In the genomic region with DNA sequence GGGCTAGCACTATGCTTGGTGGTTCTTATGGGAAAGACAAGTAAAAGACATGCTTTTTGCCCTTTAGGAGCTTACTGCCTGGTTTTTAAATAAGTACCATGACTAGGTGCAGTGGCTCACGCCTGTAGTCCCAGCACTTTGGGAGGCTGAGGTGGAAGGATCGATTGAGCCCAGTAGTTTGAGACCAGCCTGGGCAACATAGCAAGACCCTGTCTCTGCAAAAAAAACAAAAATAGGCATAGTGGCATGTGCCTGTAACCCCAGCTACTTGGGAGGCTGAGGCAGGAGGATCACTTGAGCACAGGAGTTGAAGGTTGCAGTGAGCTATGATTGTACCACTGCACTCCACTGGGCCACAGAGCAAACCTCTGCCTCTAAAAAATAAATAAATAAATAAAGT, we compare ENCODE assay signal across 1 cellular context.
A peak's percentile ranks its signal among the peaks of the same experiment; 100 is the strongest.
TF ChIP-seq lines count a peak whose summit lies in the region.

No MANE protein-coding gene starts in this region.

TF ChIP-seq in HEK293, 187 proteins besides CTCF, POLR2A, EP300 and RAD21:
- peak; percentile 83 for TF ChIP-seq ZNF121 (tag by site-specific recombination; IDR thresholded peaks at IDR 0.05)
